36 cellular contexts compared by ENCODE assay signal in the genomic region with DNA sequence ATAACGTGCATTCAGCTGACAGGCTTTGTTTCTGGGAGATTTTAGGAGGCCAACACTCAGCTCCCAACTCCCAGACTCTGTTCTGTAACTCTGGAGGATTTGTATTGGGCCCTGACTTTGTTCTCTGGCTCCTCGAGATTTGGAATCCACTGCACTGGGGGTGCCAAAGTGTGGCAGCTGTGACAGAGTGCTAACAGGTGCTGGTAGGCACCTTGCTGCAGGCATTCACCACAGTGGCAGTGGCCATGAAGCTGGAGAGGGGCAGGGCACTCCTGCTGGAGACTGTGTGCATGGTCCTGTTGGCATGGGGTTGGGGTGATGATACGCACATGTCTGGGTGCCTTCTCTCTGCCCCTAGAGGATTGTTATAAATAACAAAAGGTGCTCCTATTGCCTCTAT.
"Had no signal": no experiment of that assay in that cellular context is flagged by ENCODE, and none has a peak within 500 bp of the region (broad histone marks: within the 10 kb centered on the region; RNA-seq: fewer than 3 reads in every experiment).

No MANE protein-coding gene starts in this region.

- H3K4me3 Mint-ChIP-seq: activated CD4-positive, alpha-beta memory T cell treated with anti-CD3 and anti-CD28 coated beads, Interleukin-2, amount 10 ng/mL, durations not matched to agents 7 days and 5 days; activated CD4-positive, alpha-beta T cell treated with anti-CD3 and anti-CD28 coated beads for 36 hours; activated CD4-positive, alpha-beta T cell treated with anti-CD3 and anti-CD28 coated beads, Interleukin-2, amount 10 ng/mL, durations not matched to agents 7 days and 5 days; activated CD8-positive, alpha-beta memory T cell treated with anti-CD3 and anti-CD28 coated beads, Interleukin-2, amount 10 ng/mL, durations not matched to agents 7 days and 5 days; activated CD8-positive, alpha-beta T cell treated with anti-CD3 and anti-CD28 coated beads, Interleukin-2, amount 10 ng/mL, durations not matched to agents 7 days and 5 days; activated naive CD4-positive, alpha-beta T cell treated with anti-CD3 and anti-CD28 coated beads, Interleukin-2, amount 10 ng/mL, durations not matched to agents 7 days and 5 days; activated naive CD4-positive, alpha-beta T cell treated with anti-CD3 and anti-CD28 coated beads, Interleukin-2, amount 50 U/mL, for 24 hours; activated naive CD8-positive, alpha-beta T cell; activated naive CD8-positive, alpha-beta T cell treated with anti-CD3 and anti-CD28 coated beads, Interleukin-2, amount 10 ng/mL, durations not matched to agents 7 days and 5 days; activated naive CD8-positive, alpha-beta T cell treated with anti-CD3 and anti-CD28 coated beads, Interleukin-2, amount 50 U/mL, for 24 hours; activated T-cell treated with anti-CD3 and anti-CD28 coated beads, Interleukin-2, amount 50 U/mL, for 24 hours; brain; central memory CD8-positive, alpha-beta T cell; T-helper 1 cell treated with Interleukin-12 subunit alpha and Interleukin-12 subunit beta and Interleukin-4 antibody, amounts not matched to agents 30 μg/mL and 1 μg/mL, for 36 hours; T-helper 2 cell treated with Interferon-gamma antibody and Interleukin-4, amounts not matched to agents 5 μg/mL and 100 μg/mL, for 36 hours had no signal

- H3K4me3 ChIP-seq: ascending aorta, cardiac muscle cell had no signal

- H3K36me3 Mint-ChIP-seq: activated CD8-positive, alpha-beta memory T cell treated with anti-CD3 and anti-CD28 coated beads, Interleukin-2, amount 10 ng/mL, durations not matched to agents 7 days and 5 days; activated naive CD4-positive, alpha-beta T cell treated with anti-CD3 and anti-CD28 coated beads, Interleukin-2, amount 10 ng/mL, durations not matched to agents 7 days and 5 days; activated naive CD4-positive, alpha-beta T cell treated with anti-CD3 and anti-CD28 coated beads, Interleukin-2, amount 50 U/mL, for 24 hours; activated naive CD8-positive, alpha-beta T cell; activated naive CD8-positive, alpha-beta T cell treated with anti-CD3 and anti-CD28 coated beads, Interleukin-2, amount 10 ng/mL, durations not matched to agents 7 days and 5 days had no signal

- H3K4me1 Mint-ChIP-seq: activated CD4-positive, alpha-beta memory T cell treated with anti-CD3 and anti-CD28 coated beads, Interleukin-2, amount 10 ng/mL, durations not matched to agents 7 days and 5 days; activated CD4-positive, alpha-beta T cell treated with anti-CD3 and anti-CD28 coated beads for 36 hours; activated CD4-positive, alpha-beta T cell treated with anti-CD3 and anti-CD28 coated beads, Interleukin-2, amount 10 ng/mL, durations not matched to agents 7 days and 5 days; activated CD8-positive, alpha-beta memory T cell treated with anti-CD3 and anti-CD28 coated beads, Interleukin-2, amount 10 ng/mL, durations not matched to agents 7 days and 5 days; activated naive CD4-positive, alpha-beta T cell treated with anti-CD3 and anti-CD28 coated beads, Interleukin-2, amount 10 ng/mL, durations not matched to agents 7 days and 5 days; activated naive CD4-positive, alpha-beta T cell treated with anti-CD3 and anti-CD28 coated beads, Interleukin-2, amount 50 U/mL, for 24 hours; activated naive CD8-positive, alpha-beta T cell treated with anti-CD3 and anti-CD28 coated beads, Interleukin-2, amount 10 ng/mL, durations not matched to agents 7 days and 5 days; activated naive CD8-positive, alpha-beta T cell treated with anti-CD3 and anti-CD28 coated beads, Interleukin-2, amount 50 U/mL, for 24 hours; central memory CD8-positive, alpha-beta T cell had no signal

- DNase-seq: activated CD4-positive, alpha-beta memory T cell treated with anti-CD3 and anti-CD28 coated beads, Interleukin-2, amount 10 ng/mL, durations not matched to agents 7 days and 5 days; activated CD4-positive, alpha-beta T cell treated with anti-CD3 and anti-CD28 coated beads for 1 hour; activated CD4-positive, alpha-beta T cell treated with anti-CD3 and anti-CD28 coated beads for 36 hours; activated CD4-positive, alpha-beta T cell treated with anti-CD3 and anti-CD28 coated beads for 48 hours; activated CD4-positive, alpha-beta T cell treated with anti-CD3 and anti-CD28 coated beads, Interleukin-2, amount 10 ng/mL, durations not matched to agents 7 days and 5 days; activated CD4-positive, alpha-beta T cell treated with anti-CD3 and anti-CD28 coated beads, Interleukin-2, amount 50 U/mL, for 48 hours; activated CD4-positive, CD25-positive, alpha-beta regulatory T cell; activated CD8-positive, alpha-beta memory T cell treated with anti-CD3 and anti-CD28 coated beads for 24 hours; activated CD8-positive, alpha-beta memory T cell treated with anti-CD3 and anti-CD28 coated beads, Interleukin-2, amount 10 ng/mL, durations not matched to agents 7 days and 5 days; activated CD8-positive, alpha-beta memory T cell treated with anti-CD3 and anti-CD28 coated beads, Interleukin-2, amount 50 U/mL, for 48 hours; activated CD8-positive, alpha-beta T cell treated with anti-CD3 and anti-CD28 coated beads, Interleukin-2, amount 10 ng/mL, durations not matched to agents 7 days and 5 days; activated effector memory CD4-positive, alpha-beta T cell treated with Interleukin-2 at 50 U/mL for 16 hours; activated gamma-delta T cell; activated naive CD4-positive, alpha-beta T cell treated with anti-CD3 and anti-CD28 coated beads, Interleukin-2, amount 10 ng/mL, durations not matched to agents 7 days and 5 days; activated naive CD4-positive, alpha-beta T cell treated with Interleukin-2 at 50 U/mL for 16 hours; activated naive CD8-positive, alpha-beta T cell treated with anti-CD3 and anti-CD28 coated beads, Interleukin-2, amount 10 ng/mL, durations not matched to agents 7 days and 5 days; activated naive CD8-positive, alpha-beta T cell treated with anti-CD3 and anti-CD28 coated beads, Interleukin-2, amount 50 U/mL, for 24 hours; activated T-cell treated with anti-CD3 and anti-CD28 coated beads, Interleukin-2, amount 50 U/mL, for 24 hours; activated T-cell treated with anti-CD3 and anti-CD28 coated beads, Interleukin-2, amount 50 U/mL, for 48 hours; amygdala; anterior cingulate cortex; caudate nucleus; cerebellar nuclear complex; T-helper 2 cell; T-helper 9 cell had no signal

- H3K4me1 ChIP-seq: ascending aorta had no signal

- ATAC-seq: activated CD4-positive, alpha-beta T cell treated with anti-CD3 and anti-CD28 coated beads for 36 hours; activated CD4-positive, CD25-positive, alpha-beta regulatory T cell treated with anti-CD3 and anti-CD28 coated beads, Interleukin-2, amount 50 U/mL, for 24 hours; activated CD8-positive, alpha-beta memory T cell treated with anti-CD3 and anti-CD28 coated beads, Interleukin-2, amount 10 ng/mL, durations not matched to agents 7 days and 5 days; activated CD8-positive, alpha-beta T cell treated with anti-CD3 and anti-CD28 coated beads, Interleukin-2, amount 10 ng/mL, durations not matched to agents 7 days and 5 days; activated naive CD8-positive, alpha-beta T cell treated with anti-CD3 and anti-CD28 coated beads, Interleukin-2, amount 50 U/mL, for 24 hours had no signal

- H3K27me3 ChIP-seq: ascending aorta, cardiac muscle cell had no signal

- H3K36me3 ChIP-seq: ascending aorta, cardiac muscle cell had no signal

- H3K27me3 Mint-ChIP-seq: activated CD4-positive, alpha-beta memory T cell treated with anti-CD3 and anti-CD28 coated beads, Interleukin-2, amount 10 ng/mL, durations not matched to agents 7 days and 5 days; activated CD4-positive, alpha-beta T cell treated with anti-CD3 and anti-CD28 coated beads for 36 hours; activated CD4-positive, alpha-beta T cell treated with anti-CD3 and anti-CD28 coated beads, Interleukin-2, amount 10 ng/mL, durations not matched to agents 7 days and 5 days; activated CD8-positive, alpha-beta memory T cell treated with anti-CD3 and anti-CD28 coated beads, Interleukin-2, amount 10 ng/mL, durations not matched to agents 7 days and 5 days; activated naive CD4-positive, alpha-beta T cell treated with anti-CD3 and anti-CD28 coated beads, Interleukin-2, amount 10 ng/mL, durations not matched to agents 7 days and 5 days; activated naive CD4-positive, alpha-beta T cell treated with anti-CD3 and anti-CD28 coated beads, Interleukin-2, amount 50 U/mL, for 24 hours; activated naive CD8-positive, alpha-beta T cell; activated naive CD8-positive, alpha-beta T cell treated with anti-CD3 and anti-CD28 coated beads, Interleukin-2, amount 10 ng/mL, durations not matched to agents 7 days and 5 days; activated naive CD8-positive, alpha-beta T cell treated with anti-CD3 and anti-CD28 coated beads, Interleukin-2, amount 50 U/mL, for 24 hours; activated T-cell treated with anti-CD3 and anti-CD28 coated beads, Interleukin-2, amount 50 U/mL, for 24 hours; central memory CD8-positive, alpha-beta T cell had no signal

- H3K27ac ChIP-seq: ascending aorta, cardiac muscle cell, VCaP had no signal

- H3K27ac Mint-ChIP-seq: activated CD4-positive, alpha-beta memory T cell treated with anti-CD3 and anti-CD28 coated beads, Interleukin-2, amount 10 ng/mL, durations not matched to agents 7 days and 5 days; activated CD4-positive, alpha-beta T cell treated with anti-CD3 and anti-CD28 coated beads for 36 hours; activated CD4-positive, alpha-beta T cell treated with anti-CD3 and anti-CD28 coated beads, Interleukin-2, amount 10 ng/mL, durations not matched to agents 7 days and 5 days; activated CD8-positive, alpha-beta memory T cell treated with anti-CD3 and anti-CD28 coated beads, Interleukin-2, amount 10 ng/mL, durations not matched to agents 7 days and 5 days; activated CD8-positive, alpha-beta T cell treated with anti-CD3 and anti-CD28 coated beads, Interleukin-2, amount 10 ng/mL, durations not matched to agents 7 days and 5 days; activated naive CD4-positive, alpha-beta T cell treated with anti-CD3 and anti-CD28 coated beads, Interleukin-2, amount 10 ng/mL, durations not matched to agents 7 days and 5 days; activated naive CD4-positive, alpha-beta T cell treated with anti-CD3 and anti-CD28 coated beads, Interleukin-2, amount 50 U/mL, for 24 hours; activated naive CD8-positive, alpha-beta T cell; activated naive CD8-positive, alpha-beta T cell treated with anti-CD3 and anti-CD28 coated beads, Interleukin-2, amount 10 ng/mL, durations not matched to agents 7 days and 5 days; activated naive CD8-positive, alpha-beta T cell treated with anti-CD3 and anti-CD28 coated beads, Interleukin-2, amount 50 U/mL, for 24 hours; activated T-cell treated with anti-CD3 and anti-CD28 coated beads, Interleukin-2, amount 50 U/mL, for 24 hours; activated T-helper 2 cell treated with anti-CD3 and anti-CD28 coated beads, Interferon-gamma antibody, Interleukin-2, Interleukin-4, amounts not matched to agents 10 μg/mL and 5 μg/mL and 100 μg/mL, durations not matched to agents 14 hours and 24 hours and 36 hours; brain; T-helper 1 cell treated with Interleukin-12 subunit alpha and Interleukin-12 subunit beta and Interleukin-4 antibody, amounts not matched to agents 30 μg/mL and 1 μg/mL, for 36 hours; T-helper 2 cell treated with Interferon-gamma antibody and Interleukin-4, amounts not matched to agents 5 μg/mL and 100 μg/mL, for 36 hours had no signal
